ENCODE assay signal across 14 cellular contexts in genomic region chr2:95468011-95468410, GRCh38. TPM values are rescaled to one million over a fixed set of nuclear protein-coding genes. Genes with fewer than 3 reads are reported as not detected.
"Had no signal": no experiment of that assay in that cellular context is flagged by ENCODE, and none has a peak within 500 bp of the region (broad histone marks: within the 10 kb centered on the region; RNA-seq: fewer than 3 reads in every experiment).

No MANE protein-coding gene starts in this region.

RNA-seq across cellular contexts. Expression of gene TRIM43B, which starts 16.5 kb away (rescaled TPM):
- total RNA-seq: stomach, subcutaneous adipose tissue, suprapubic skin, temporal lobe, thoracic aorta, thyroid gland, tibial nerve, transverse colon, upper lobe of left lung, upper lobe of right lung, ureter, urinary bladder, uterus, vagina had no signal
- polyA plus RNA-seq: stomach, urinary bladder had no signal
